1 cellular context compared by ENCODE assay signal in genomic region chr11:115166826-115167225, GRCh38.
TF ChIP-seq lines count a peak whose summit lies in the region.

No MANE protein-coding gene starts in this region.

TF ChIP-seq in HEK293, 187 proteins besides CTCF, POLR2A, EP300 and RAD21 (continued from another document):
- no peak for TF ChIP-seq REST (tag by site-specific recombination; IDR thresholded peaks at IDR 0.05)
- no peak for TF ChIP-seq ZNF354C (tag by site-specific recombination; IDR thresholded peaks at IDR 0.05; ENCODE audit: borderline replicate concordance, low read depth)
- no peak for TF ChIP-seq ZNF473 (tag by site-specific recombination; IDR thresholded peaks at IDR 0.05)
- no peak for TF ChIP-seq KLF10 (tag by site-specific recombination; IDR thresholded peaks at IDR 0.05)
- no peak for TF ChIP-seq ZNF501 (tag by site-specific recombination; IDR thresholded peaks at IDR 0.05)
- no peak for TF ChIP-seq ZNF140 (tag by site-specific recombination; IDR thresholded peaks at IDR 0.05)
- TF ChIP-seq ZNF449 (tag by site-specific recombination; IDR thresholded peaks at IDR 0.05), result peak; percentile 44; the same call in 1 of the 2 replicates
- no peak for TF ChIP-seq ZBTB26 (tag by site-specific recombination; optimal IDR thresholded peaks at IDR 0.05)
- no peak for TF ChIP-seq GFI1B (tag by site-specific recombination; IDR thresholded peaks at IDR 0.05)
- TF ChIP-seq ZNF639 (tag by site-specific recombination; IDR thresholded peaks at IDR 0.05), result no peak
